In the genomic region with DNA sequence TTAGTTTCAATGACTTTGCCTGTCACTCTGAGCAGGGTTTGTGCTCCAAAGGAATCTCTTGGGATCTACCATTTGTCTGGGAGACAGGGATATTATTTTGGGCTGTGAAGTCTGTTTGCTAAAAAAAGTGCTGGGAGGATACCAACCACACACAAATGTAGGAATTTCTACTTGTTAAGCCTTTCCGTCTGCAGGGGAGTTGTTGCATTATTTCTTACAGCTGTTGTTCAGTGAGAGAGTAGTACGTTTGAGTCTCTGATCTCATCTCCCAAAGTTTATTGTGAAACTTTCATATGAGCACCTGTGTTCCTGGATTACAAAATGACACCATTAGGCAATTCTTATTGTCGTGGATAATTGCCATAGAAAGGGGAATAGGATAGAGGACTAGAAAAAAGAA, we compare ENCODE assay signal across 12 cellular contexts.
A peak's percentile ranks its signal among the peaks of the same experiment; 100 is the strongest.
DNase-seq lines count a peak whose midpoint lies in the region; ATAC-seq and TF ChIP-seq lines count a peak whose summit lies in the region.
"Had no signal": no experiment of that assay in that cellular context is flagged by ENCODE, and none has a peak within 500 bp of the region (broad histone marks: within the 10 kb centered on the region; RNA-seq: fewer than 3 reads in every experiment).

No MANE protein-coding gene starts in this region.

- H3K27ac ChIP-seq in GM23338 (ENCODE audit: low read depth), result peak overlapping the region; percentile 65
- no peak overlapping the region for H3K27ac ChIP-seq in tibial artery
- H3K27ac ChIP-seq: RWPE1 had no signal

- H3F3A ChIP-seq in GM23338 (replicated peaks; ENCODE audit: low read depth), result no peaks in the 10 kb centered on the region

- H3K9me2 ChIP-seq in GM23338 (ENCODE audit: insufficient read depth), result no peaks in the 10 kb centered on the region

- peaks cover 60% of the 10 kb centered on the region for H3K4me1 Mint-ChIP-seq in GM23338
- H3K4me1 Mint-ChIP-seq in nephron progenitor cell, result peaks cover 27% of the 10 kb centered on the region

- H3K27ac Mint-ChIP-seq in GM23338 (peak overlapping the region; percentile 95), nephron progenitor cell (no peak overlapping the region)

- ATAC-seq in GM23338, result peak; percentile 36
- ATAC-seq in GM19351 (IDR thresholded peaks at IDR 0.05; ENCODE audit: unreplicated experiment), result no peak
- no peak for ATAC-seq in HG02759 (IDR thresholded peaks at IDR 0.05; ENCODE audit: unreplicated experiment)

- no peaks in the 10 kb centered on the region for H3K9me3 ChIP-seq in tibial artery

- H3K9me3 Mint-ChIP-seq in GM23338 (no peaks in the 10 kb centered on the region), nephron progenitor cell (no peaks in the 10 kb centered on the region)

- H2AFZ ChIP-seq in GM23338, result no peak overlapping the region

- H3K4me3 Mint-ChIP-seq in GM23338 (peak overlapping the region; percentile 7; the same call in 1 of the 3 replicates), nephron progenitor cell (peak overlapping the region; percentile 3)

- peak; percentile 51 for DNase-seq in GM23338 (ENCODE audit: low spot score)
- peak; percentile 39 for DNase-seq in astrocyte of the hippocampus (ENCODE audit: low read depth, low spot score)
- peak; percentile 70 for DNase-seq in globus pallidus (ENCODE audit: low spot score)
- DNase-seq in nephron progenitor cell, result no peak
- DNase-seq in tibial artery, result no peak
- DNase-seq in NCI-H524 (lab: John Stamatoyannopoulos, UW), result no peak
- DNase-seq: activated CD8-positive, alpha-beta memory T cell treated with anti-CD3 and anti-CD28 coated beads, Interleukin-2, amount 50 U/mL, for 48 hours; DND-41; stimulated activated CD8-positive, alpha-beta memory T cell treated with anti-CD3 and anti-CD28 coated beads, Interleukin-4, amount 100 ng/mL, for 48 hours had no signal

- H4K20me1 ChIP-seq in GM23338 (replicated peaks; ENCODE audit: insufficient read depth), result no peaks in the 10 kb centered on the region

- no peaks in the 10 kb centered on the region for H3K27me3 ChIP-seq in GM23338 (ENCODE audit: insufficient read depth)
- H3K27me3 ChIP-seq in tibial artery, result no peaks in the 10 kb centered on the region

- H3K36me3 ChIP-seq in GM23338 (ENCODE audit: insufficient read depth) (no peaks in the 10 kb centered on the region), tibial artery (no peaks in the 10 kb centered on the region)

- TF ChIP-seq CTCF in GM23338 (conservative IDR thresholded peaks at IDR 0.05; ENCODE audit: low read depth in 2 of 2), result no peak
- TF ChIP-seq CTCF in nephron progenitor cell (IDR thresholded peaks at IDR 0.05), result no peak
- TF ChIP-seq CTCF in tibial artery (IDR thresholded peaks at IDR 0.05), result no peak

- peaks cover 1% of the 10 kb centered on the region for H3K27me3 Mint-ChIP-seq in GM23338 (ENCODE audit: insufficient read depth, low read depth, poor library complexity)
- H3K27me3 Mint-ChIP-seq in nephron progenitor cell (ENCODE audit: low read depth, poor library complexity), result no peaks in the 10 kb centered on the region

- H3K36me3 Mint-ChIP-seq in GM23338 (ENCODE audit: low read depth) (no peaks in the 10 kb centered on the region), nephron progenitor cell (ENCODE audit: low read depth) (no peaks in the 10 kb centered on the region)

- peak overlapping the region; percentile 30 for H3K4me2 ChIP-seq in GM23338

- H3K4me3 ChIP-seq in GM23338 (peak overlapping the region; percentile 18; the same call in 1 of the 2 replicates), tibial artery (no peak overlapping the region)

- H3K79me2 ChIP-seq in GM23338 (replicated peaks; ENCODE audit: insufficient read depth), result no peaks in the 10 kb centered on the region

- intact Hi-C loops in tibial artery (cut with DNase I; ENCODE audit: low total_unique reads), result no loop called here

- H3K4me1 ChIP-seq in GM23338 (ENCODE audit: insufficient read depth) (peaks cover 59% of the 10 kb centered on the region), tibial artery (peaks cover 0 to 4% (median 0%) of the 10 kb centered on the region in 4 donors)

TF ChIP-seq in GM23338, 12 proteins besides CTCF, POLR2A, EP300 and RAD21 (continues in another document):
- TF ChIP-seq EZH2phosphoT487 (IDR thresholded peaks at IDR 0.05; ENCODE audit: unreplicated experiment) (no peak), POLR2AphosphoS5 (IDR thresholded peaks at IDR 0.05; ENCODE audit: low read depth) (no peak), ZNF114 (CRISPR knock-in tag; IDR thresholded peaks at IDR 0.05) (no peak), CREB1 (CRISPR knock-in tag; IDR thresholded peaks at IDR 0.05; ENCODE audit: low read depth) (no peak), EZH2 (IDR thresholded peaks at IDR 0.05; ENCODE audit: low read depth, unreplicated experiment) (no peak), STAT1 (IDR thresholded peaks at IDR 0.05; ENCODE audit: unreplicated experiment) (no peak), JUNB (IDR thresholded peaks at IDR 0.05; ENCODE audit: unreplicated experiment) (no peak)
- TF ChIP-seq, protein P1, sequence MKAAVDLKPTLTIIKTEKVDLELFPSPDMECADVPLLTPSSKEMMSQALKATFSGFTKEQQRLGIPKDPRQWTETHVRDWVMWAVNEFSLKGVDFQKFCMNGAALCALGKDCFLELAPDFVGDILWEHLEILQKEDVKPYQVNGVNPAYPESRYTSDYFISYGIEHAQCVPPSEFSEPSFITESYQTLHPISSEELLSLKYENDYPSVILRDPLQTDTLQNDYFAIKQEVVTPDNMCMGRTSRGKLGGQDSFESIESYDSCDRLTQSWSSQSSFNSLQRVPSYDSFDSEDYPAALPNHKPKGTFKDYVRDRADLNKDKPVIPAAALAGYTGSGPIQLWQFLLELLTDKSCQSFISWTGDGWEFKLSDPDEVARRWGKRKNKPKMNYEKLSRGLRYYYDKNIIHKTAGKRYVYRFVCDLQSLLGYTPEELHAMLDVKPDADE (IDR thresholded peaks at IDR 0.05), result no peak
- TF ChIP-seq, protein P2, sequence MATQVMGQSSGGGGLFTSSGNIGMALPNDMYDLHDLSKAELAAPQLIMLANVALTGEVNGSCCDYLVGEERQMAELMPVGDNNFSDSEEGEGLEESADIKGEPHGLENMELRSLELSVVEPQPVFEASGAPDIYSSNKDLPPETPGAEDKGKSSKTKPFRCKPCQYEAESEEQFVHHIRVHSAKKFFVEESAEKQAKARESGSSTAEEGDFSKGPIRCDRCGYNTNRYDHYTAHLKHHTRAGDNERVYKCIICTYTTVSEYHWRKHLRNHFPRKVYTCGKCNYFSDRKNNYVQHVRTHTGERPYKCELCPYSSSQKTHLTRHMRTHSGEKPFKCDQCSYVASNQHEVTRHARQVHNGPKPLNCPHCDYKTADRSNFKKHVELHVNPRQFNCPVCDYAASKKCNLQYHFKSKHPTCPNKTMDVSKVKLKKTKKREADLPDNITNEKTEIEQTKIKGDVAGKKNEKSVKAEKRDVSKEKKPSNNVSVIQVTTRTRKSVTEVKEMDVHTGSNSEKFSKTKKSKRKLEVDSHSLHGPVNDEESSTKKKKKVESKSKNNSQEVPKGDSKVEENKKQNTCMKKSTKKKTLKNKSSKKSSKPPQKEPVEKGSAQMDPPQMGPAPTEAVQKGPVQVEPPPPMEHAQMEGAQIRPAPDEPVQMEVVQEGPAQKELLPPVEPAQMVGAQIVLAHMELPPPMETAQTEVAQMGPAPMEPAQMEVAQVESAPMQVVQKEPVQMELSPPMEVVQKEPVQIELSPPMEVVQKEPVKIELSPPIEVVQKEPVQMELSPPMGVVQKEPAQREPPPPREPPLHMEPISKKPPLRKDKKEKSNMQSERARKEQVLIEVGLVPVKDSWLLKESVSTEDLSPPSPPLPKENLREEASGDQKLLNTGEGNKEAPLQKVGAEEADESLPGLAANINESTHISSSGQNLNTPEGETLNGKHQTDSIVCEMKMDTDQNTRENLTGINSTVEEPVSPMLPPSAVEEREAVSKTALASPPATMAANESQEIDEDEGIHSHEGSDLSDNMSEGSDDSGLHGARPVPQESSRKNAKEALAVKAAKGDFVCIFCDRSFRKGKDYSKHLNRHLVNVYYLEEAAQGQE (IDR thresholded peaks at IDR 0.05; ENCODE audit: unreplicated experiment), result no peak

Comparison
In these comparisons a context has a peak if more than half of its experiments do, and no peak if none do; other contexts are left out.
1. DNase-seq: peak in GM23338 (single experiment), astrocyte of the hippocampus (single experiment) and globus pallidus (single experiment); none in nephron progenitor cell (single experiment), tibial artery (0 of 2) and NCI-H524 (0 of 2).